23 cellular contexts compared by ENCODE assay signal in the genomic region with DNA sequence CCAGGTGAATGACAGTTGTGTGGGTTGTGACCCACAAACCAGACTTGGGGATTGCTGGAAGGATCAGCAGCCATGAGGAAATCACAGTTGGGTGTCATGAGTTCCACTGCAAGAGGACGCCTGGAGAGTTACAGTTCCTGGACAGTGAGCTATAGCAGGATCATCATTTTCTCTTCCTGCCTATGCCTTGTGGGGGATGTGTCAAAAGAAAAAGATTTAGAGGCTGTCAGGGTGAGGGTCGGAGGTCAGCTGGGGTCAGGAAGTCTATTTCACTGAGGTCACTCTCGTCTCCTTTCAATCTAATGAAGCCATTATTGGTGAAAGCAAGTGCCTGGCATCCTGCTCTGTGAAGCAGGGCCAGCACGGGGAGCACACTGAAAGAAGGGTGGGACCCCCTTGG. TPM values are rescaled to one million over a fixed set of nuclear protein-coding genes. Genes with fewer than 3 reads are reported as not detected.
"Had no signal": no experiment of that assay in that cellular context is flagged by ENCODE, and none has a peak within 500 bp of the region (broad histone marks: within the 10 kb centered on the region; RNA-seq: fewer than 3 reads in every experiment).

No MANE protein-coding gene starts in this region.

- H3K4me3 Mint-ChIP-seq: effector memory CD8-positive, alpha-beta T cell; memory B cell; natural killer cell treated with Interleukin-12 subunit alpha and Interleukin-12 subunit beta and Interleukin-15 and Interleukin-18, amount 100 ng/mL, for 72 hours had no signal

- H3K9me3 Mint-ChIP-seq: effector memory CD8-positive, alpha-beta T cell; memory B cell; natural killer cell treated with Interleukin-12 subunit alpha and Interleukin-12 subunit beta and Interleukin-15 and Interleukin-18, amount 100 ng/mL, for 72 hours had no signal

- H3K4me3 ChIP-seq: esophagus muscularis mucosa, gastrocnemius medialis, heart right ventricle, left ventricle myocardium inferior, lower lobe of right lung, pancreas, stomach, thoracic aorta, transverse colon had no signal

- H3K4me1 ChIP-seq: gastrocnemius medialis, left ventricle myocardium inferior, lower lobe of right lung, pancreas, transverse colon had no signal

- H3K9me3 ChIP-seq: esophagus muscularis mucosa, gastrocnemius medialis, heart right ventricle, left ventricle myocardium inferior, lower lobe of right lung, pancreas, stomach, thoracic aorta, transverse colon had no signal

- H3K36me3 ChIP-seq: esophagus muscularis mucosa, gastrocnemius medialis, heart right ventricle, left ventricle myocardium inferior, lower lobe of right lung, pancreas, stomach, thoracic aorta, transverse colon had no signal

- H3K27ac ChIP-seq: epithelial cell of prostate, esophagus muscularis mucosa, gastrocnemius medialis, heart right ventricle, left ventricle myocardium inferior, lower lobe of right lung, pancreas, stomach, thoracic aorta, transverse colon had no signal

- ATAC-seq: effector memory CD8-positive, alpha-beta T cell; gastrocnemius medialis; heart right ventricle; lower lobe of right lung; natural killer cell treated with Interleukin-12 subunit alpha and Interleukin-12 subunit beta and Interleukin-15 and Interleukin-18, amount 100 ng/mL, for 72 hours; pancreas; right cardiac atrium had no signal

- DNase-seq: effector memory CD8-positive, alpha-beta T cell; gastrocnemius medialis; heart right ventricle; islet precursor cell; left ventricle myocardium inferior; lower lobe of right lung; midbrain; pancreas; right cardiac atrium; small intestine; stimulated activated CD4-positive, alpha-beta T cell treated with anti-CD3 and anti-CD28 coated beads, Interleukin-12 subunit alpha, Interleukin-12 subunit beta, amount 100 ng/mL, for 4 hours; stimulated activated naive CD4-positive, alpha-beta T cell; stomach; substantia nigra; transverse colon had no signal

- FAIRE-seq: pancreas, small intestine had no signal

- H3K27me3 ChIP-seq: pancreas had no signal

- H3K27ac Mint-ChIP-seq: effector memory CD8-positive, alpha-beta T cell; memory B cell; natural killer cell treated with Interleukin-12 subunit alpha and Interleukin-12 subunit beta and Interleukin-15 and Interleukin-18, amount 100 ng/mL, for 72 hours; progenitor cell of endocrine pancreas had no signal

- H3K27me3 Mint-ChIP-seq: progenitor cell of endocrine pancreas had no signal

- H3K36me3 Mint-ChIP-seq: memory B cell; natural killer cell treated with Interleukin-12 subunit alpha and Interleukin-12 subunit beta and Interleukin-15 and Interleukin-18, amount 100 ng/mL, for 72 hours had no signal

RNA-seq across cellular contexts. Expression of a gene that starts 7.0 kb away (rescaled TPM):
- total RNA-seq: esophagus muscularis mucosa; fibroblast of villous mesenchyme; gastrocnemius medialis; left ventricle myocardium inferior; lower lobe of right lung; natural killer cell treated with Interleukin-12 subunit alpha and Interleukin-12 subunit beta and Interleukin-15 and Interleukin-18, amount 100 ng/mL, for 72 hours; right cardiac atrium; stomach; thoracic aorta; transverse colon; ureter had no signal
- polyA plus RNA-seq: heart right ventricle, pancreas, right cardiac atrium, small intestine, stomach had no signal

RNA-seq across cellular contexts. Expression of a gene that starts 31.1 kb away (rescaled TPM):
- total RNA-seq: esophagus muscularis mucosa; fibroblast of villous mesenchyme; gastrocnemius medialis; left ventricle myocardium inferior; natural killer cell treated with Interleukin-12 subunit alpha and Interleukin-12 subunit beta and Interleukin-15 and Interleukin-18, amount 100 ng/mL, for 72 hours; progenitor cell of endocrine pancreas; thoracic aorta; transverse colon had no signal
- polyA plus RNA-seq: right cardiac atrium had no signal

RNA-seq across cellular contexts. Expression of a gene that starts 49.7 kb away (rescaled TPM):
- total RNA-seq: fibroblast of villous mesenchyme, gastrocnemius medialis, left ventricle myocardium inferior, right cardiac atrium, thoracic aorta had no signal
- polyA plus RNA-seq: right cardiac atrium had no signal
